In genomic region chr11:2342981-2343380, GRCh38 we compare ENCODE assay signal across 22 cellular contexts. TPM values are rescaled to one million over a fixed set of nuclear protein-coding genes. Genes with fewer than 3 reads are reported as not detected.
"Had no signal": no experiment of that assay in that cellular context is flagged by ENCODE, and none has a peak within 500 bp of the region (broad histone marks: within the 10 kb centered on the region; RNA-seq: fewer than 3 reads in every experiment).

No MANE protein-coding gene starts in this region.

- H3K36me3 ChIP-seq: lower lobe of right lung, WERI-Rb-1 had no signal

- ATAC-seq: activated naive CD8-positive, alpha-beta T cell treated with anti-CD3 and anti-CD28 coated beads, Interleukin-2, amount 50 U/mL, for 24 hours; activated T-cell treated with anti-CD3 and anti-CD28 coated beads, Interleukin-2, amount 50 U/mL, for 72 hours; lower lobe of right lung; naive thymus-derived CD4-positive, alpha-beta T cell; T-cell had no signal

- DNase-seq: activated CD4-positive, alpha-beta T cell treated with anti-CD3 and anti-CD28 coated beads for 1 hour; activated CD4-positive, alpha-beta T cell treated with anti-CD3 and anti-CD28 coated beads, Interleukin-2, amount 50 U/mL, for 1 hour; activated CD8-positive, alpha-beta memory T cell treated with anti-CD3 and anti-CD28 coated beads for 24 hours; activated gamma-delta T cell; activated naive CD4-positive, alpha-beta T cell treated with anti-CD3 and anti-CD28 coated beads, Interleukin-2, amount 50 U/mL, for 16 hours; activated naive CD8-positive, alpha-beta T cell treated with anti-CD3 and anti-CD28 coated beads, Interleukin-2, amount 50 U/mL, for 24 hours; activated T-cell treated with anti-CD3 and anti-CD28 coated beads, Interleukin-2, amount 50 U/mL, for 72 hours; anterior cingulate cortex; effector memory CD4-positive, alpha-beta T cell; lower lobe of right lung; naive thymus-derived CD4-positive, alpha-beta T cell; retina; stimulated activated CD4-positive, alpha-beta T cell treated with anti-CD3 and anti-CD28 coated beads, Interleukin-4, amount 100 ng/mL, for 24 hours; stimulated activated naive CD4-positive, alpha-beta T cell treated with Interleukin-2 at 50 U/mL for 16 hours; T-cell; WERI-Rb-1 had no signal

- H3K27me3 Mint-ChIP-seq: central memory CD8-positive, alpha-beta T cell had no signal

- H3K4me1 ChIP-seq: lower lobe of right lung had no signal

- H3K4me1 Mint-ChIP-seq: activated naive CD8-positive, alpha-beta T cell treated with anti-CD3 and anti-CD28 coated beads, Interleukin-2, amount 50 U/mL, for 24 hours; brain; neural crest cell; T-cell had no signal

- H3K9me3 Mint-ChIP-seq: central memory CD8-positive, alpha-beta T cell; neural crest cell; T-helper 2 cell treated with Interferon-gamma antibody and Interleukin-4, amounts not matched to agents 5 μg/mL and 100 μg/mL, for 36 hours had no signal

- H3K9me3 ChIP-seq: lower lobe of right lung had no signal

- H3K27ac Mint-ChIP-seq: activated naive CD8-positive, alpha-beta T cell treated with anti-CD3 and anti-CD28 coated beads, Interleukin-2, amount 50 U/mL, for 24 hours; activated T-cell treated with anti-CD3 and anti-CD28 coated beads, Interleukin-2, amount 50 U/mL, for 72 hours; brain; naive thymus-derived CD4-positive, alpha-beta T cell; T-cell; T-helper 2 cell treated with Interferon-gamma antibody and Interleukin-4, amounts not matched to agents 5 μg/mL and 100 μg/mL, for 36 hours had no signal

- H3K4me3 ChIP-seq: lower lobe of right lung had no signal

- H3K27ac ChIP-seq: lower lobe of right lung, WERI-Rb-1 had no signal

- H3K4me3 Mint-ChIP-seq: activated naive CD8-positive, alpha-beta T cell treated with anti-CD3 and anti-CD28 coated beads, Interleukin-2, amount 50 U/mL, for 24 hours; activated T-cell treated with anti-CD3 and anti-CD28 coated beads, Interleukin-2, amount 50 U/mL, for 72 hours; brain; central memory CD8-positive, alpha-beta T cell; naive thymus-derived CD4-positive, alpha-beta T cell; neural crest cell; T-cell; T-helper 2 cell treated with Interferon-gamma antibody and Interleukin-4, amounts not matched to agents 5 μg/mL and 100 μg/mL, for 36 hours had no signal

RNA-seq across cellular contexts. Expression of gene TSPAN32, which starts 41.2 kb away (rescaled TPM):
- total RNA-seq: dermis microvascular lymphatic vessel endothelial cell, neural crest cell had no signal
- polyA plus RNA-seq: keratinocyte had no signal

RNA-seq across cellular contexts. Expression of gene C11orf21, which starts 41.3 kb away (rescaled TPM):
- total RNA-seq: dermis microvascular lymphatic vessel endothelial cell, neural crest cell had no signal
- polyA plus RNA-seq: keratinocyte had no signal
